In genomic region chr1:208273386-208274021, GRCh38 we compare ENCODE assay signal across 15 cellular contexts. TPM values are rescaled to one million over a fixed set of nuclear protein-coding genes. Genes with fewer than 3 reads are reported as not detected.
DNase-seq lines count a peak whose midpoint lies in the region; ATAC-seq and TF ChIP-seq lines count a peak whose summit lies in the region.
"Had no signal": no experiment of that assay in that cellular context is flagged by ENCODE, and none has a peak within 500 bp of the region (broad histone marks: within the 10 kb centered on the region; RNA-seq: fewer than 3 reads in every experiment).

No MANE protein-coding gene starts in this region.

- ATAC-seq in foreskin keratinocyte (peak; percentile 12), Right ventricle myocardium inferior (no peak)
- ATAC-seq: CD8-positive, alpha-beta T cell had no signal

- no peak for TF ChIP-seq CTCF in foreskin keratinocyte (conservative IDR thresholded peaks at IDR 0.05)
- TF ChIP-seq CTCF in osteoblast (IDR thresholded peaks at IDR 0.05; ENCODE audit: extremely low read depth, low read depth, low read length), result no peak

- peak; percentile 66 for DNase-seq in DMS 273 (lab: John Stamatoyannopoulos, UW; ENCODE audit: unreplicated experiment)
- DNase-seq in DMS 273 treated with DMSO at 0.1 percent for 48 hours (lab: John Stamatoyannopoulos, UW), result no peak
- DNase-seq in NCI-H82 (lab: John Stamatoyannopoulos, UW), result peak; percentile 77
- peak; percentile 53 to 84 for DNase-seq in foreskin keratinocyte
- DNase-seq in osteoblast (ENCODE audit: insufficient read length, low spot score, missing footprints), result peak; percentile 5
- no peak for DNase-seq in NCI-H1417 treated with DMSO at 0.1 percent for 48 hours (lab: John Stamatoyannopoulos, UW)
- no peak for DNase-seq in Right ventricle myocardium inferior (ENCODE audit: missing footprints)
- DNase-seq in MG63, result no peak
- DNase-seq: CD8-positive, alpha-beta T cell; COR-L47; DMS53; GF-D8; HCEC 1CT; HFFc6 had no signal

- H3K4me2 ChIP-seq in osteoblast (ENCODE audit: insufficient read depth, low read length), result no peak overlapping the region

- H3K4me1 ChIP-seq in foreskin keratinocyte (peaks cover 4% of the 10 kb centered on the region), osteoblast (ENCODE audit: insufficient read depth, low read length) (no peaks in the 10 kb centered on the region)

- H3K36me3 ChIP-seq in osteoblast (ENCODE audit: insufficient read depth, low read length) (no peaks in the 10 kb centered on the region), MG63 (no peaks in the 10 kb centered on the region)

- H3K27me3 ChIP-seq in foreskin keratinocyte, result peaks cover 69% of the 10 kb centered on the region
- H3K27me3 ChIP-seq in osteoblast (ENCODE audit: insufficient read depth, low read length), result peaks cover 43% of the 10 kb centered on the region
- peaks cover 46% of the 10 kb centered on the region for H3K27me3 ChIP-seq in MG63

- H3K9me3 ChIP-seq in osteoblast (ENCODE audit: low read depth, low read length), result no peaks in the 10 kb centered on the region
- H3K9me3 ChIP-seq in MG63, result no peaks in the 10 kb centered on the region

- no peak overlapping the region for H2AFZ ChIP-seq in osteoblast (ENCODE audit: low read length)

- no peak overlapping the region for H3K4me3 ChIP-seq in osteoblast (ENCODE audit: insufficient read depth, low read length)
- no peak overlapping the region for H3K4me3 ChIP-seq in MG63

- H3K27ac ChIP-seq in foreskin keratinocyte (no peak overlapping the region), osteoblast (ENCODE audit: low read depth, low read length) (no peak overlapping the region)
- H3K27ac ChIP-seq: 22Rv1 had no signal

- intact Hi-C loops in Right ventricle myocardium inferior (cut with DNase I), result no loop called here

- H4K20me1 ChIP-seq in osteoblast (ENCODE audit: insufficient read depth, low read length), result no peaks in the 10 kb centered on the region

- H3K79me2 ChIP-seq in osteoblast (ENCODE audit: insufficient read depth, low read length), result no peaks in the 10 kb centered on the region

RNA-seq across cellular contexts. Expression of gene PLXNA2, which starts 29.3 kb away (rescaled TPM):
- 18.9 and 20.6 TPM in 2 replicates for total RNA-seq in foreskin keratinocyte
- 6.7 and 8.2 TPM in 2 replicates for polyA plus RNA-seq in foreskin keratinocyte
- 2.7 and 3.3 TPM in 2 replicates for total RNA-seq in osteoblast
- 15.3 TPM for total RNA-seq in Right ventricle myocardium inferior
- total RNA-seq in MG63 (2014; rRNA removed; shearing (Covaris generic); ENCODE audit: low replicate concordance), result 0.17 and 0.56 TPM in 2 replicates

Comparison
In these comparisons a context has a peak if more than half of its experiments do, and no peak if none do; other contexts are left out.
1. DNase-seq: peak in DMS 273 (single experiment), NCI-H82 (single experiment), foreskin keratinocyte (2 of 2) and osteoblast (single experiment); none in DMS 273 treated with DMSO at 0.1 percent for 48 hours (single experiment), NCI-H1417 treated with DMSO at 0.1 percent for 48 hours (single experiment), Right ventricle myocardium inferior (single experiment) and MG63 (single experiment).